In genomic region chr12:6522193-6522592, GRCh38 we compare ENCODE assay signal across 29 cellular contexts.
"Had no signal": no experiment of that assay in that cellular context is flagged by ENCODE, and none has a peak within 500 bp of the region (broad histone marks: within the 10 kb centered on the region; RNA-seq: fewer than 3 reads in every experiment).

No MANE protein-coding gene starts in this region.

- H3K27ac Mint-ChIP-seq: dendritic cell treated with granulocyte-macrophage colony-stimulating factor and Interleukin-4, amounts not matched to agents 40 ng/mL and 50 ng/mL, for 4 days; effector memory CD8-positive, alpha-beta T cell had no signal

- H3K9me3 Mint-ChIP-seq: dendritic cell treated with granulocyte-macrophage colony-stimulating factor and Interleukin-4, amounts not matched to agents 40 ng/mL and 50 ng/mL, for 4 days; effector memory CD8-positive, alpha-beta T cell; endodermal cell had no signal

- H3K27me3 Mint-ChIP-seq: dendritic cell treated with granulocyte-macrophage colony-stimulating factor and Interleukin-4, amounts not matched to agents 40 ng/mL and 50 ng/mL, for 4 days; effector memory CD8-positive, alpha-beta T cell had no signal

- H3K4me1 Mint-ChIP-seq: endodermal cell had no signal

- H3K4me1 ChIP-seq: colonic mucosa, gastrocnemius medialis, gastroesophageal sphincter, heart left ventricle, heart right ventricle had no signal

- H3K27me3 ChIP-seq: colonic mucosa, dorsolateral prefrontal cortex, esophagus muscularis mucosa, esophagus squamous epithelium, foreskin keratinocyte, gastrocnemius medialis, gastroesophageal sphincter, heart left ventricle, heart right ventricle had no signal

- H3K4me3 ChIP-seq: colonic mucosa, coronary artery, dorsolateral prefrontal cortex, esophagus muscularis mucosa, esophagus squamous epithelium, gastrocnemius medialis, gastroesophageal sphincter, heart left ventricle, heart right ventricle had no signal

- FAIRE-seq: colon, endometrium, endothelial cell of umbilical vein, frontal cortex had no signal

- DNase-seq: colonic mucosa; cortex of kidney; dermis blood vessel endothelial cell; dorsolateral prefrontal cortex; effector CD4-positive, alpha-beta T cell; effector CD8-positive, alpha-beta T cell; effector memory CD4-positive, alpha-beta T cell; effector memory CD8-positive, alpha-beta T cell; endodermal cell; erythroblast; esophagus squamous epithelium; foreskin fibroblast; foreskin keratinocyte; foreskin melanocyte; gastrocnemius medialis; glutamatergic neuron; head of caudate nucleus; heart left ventricle; heart right ventricle had no signal

- H3K9me3 ChIP-seq: colonic mucosa, esophagus muscularis mucosa, esophagus squamous epithelium, gastrocnemius medialis, gastroesophageal sphincter, heart left ventricle, heart right ventricle had no signal

- H3K4me3 Mint-ChIP-seq: dendritic cell treated with granulocyte-macrophage colony-stimulating factor and Interleukin-4, amounts not matched to agents 40 ng/mL and 50 ng/mL, for 4 days; effector memory CD8-positive, alpha-beta T cell; endodermal cell had no signal

- ATAC-seq: effector memory CD8-positive, alpha-beta T cell; esophagus mucosa; foreskin keratinocyte; gastrocnemius medialis; gastroesophageal sphincter; heart left ventricle; heart right ventricle had no signal

- H3K27ac ChIP-seq: colonic mucosa, coronary artery, dorsolateral prefrontal cortex, epithelial cell of prostate, esophagus muscularis mucosa, esophagus squamous epithelium, foreskin keratinocyte, gastrocnemius medialis, gastroesophageal sphincter, heart left ventricle, heart right ventricle had no signal
